In the genomic region with DNA sequence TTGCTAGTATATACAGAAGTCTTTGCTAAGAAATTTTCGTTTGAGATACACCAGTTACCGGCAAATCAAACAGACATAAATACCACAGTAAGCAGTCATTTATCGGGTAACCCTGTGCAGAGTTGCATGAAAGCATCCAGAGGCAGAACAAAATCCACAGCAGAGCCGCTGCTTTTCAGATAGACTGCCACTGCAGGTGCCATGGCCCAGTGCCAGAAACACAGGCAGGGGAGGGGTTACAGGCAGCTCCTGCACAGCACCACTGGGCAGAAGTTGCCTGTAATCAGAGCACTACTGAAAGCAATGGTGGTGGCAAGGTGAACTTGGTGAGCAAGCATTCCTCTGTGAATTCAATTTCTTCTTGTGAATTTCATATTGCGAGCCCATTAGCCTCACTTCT, we compare ENCODE assay signal across 10 cellular contexts.
DNase-seq lines count a peak whose midpoint lies in the region; ATAC-seq and TF ChIP-seq lines count a peak whose summit lies in the region.
"Had no signal": no experiment of that assay in that cellular context is flagged by ENCODE, and none has a peak within 500 bp of the region (broad histone marks: within the 10 kb centered on the region; RNA-seq: fewer than 3 reads in every experiment).

No MANE protein-coding gene starts in this region.

- H3K4me1 Mint-ChIP-seq in activated naive CD4-positive, alpha-beta T cell treated with anti-CD3 and anti-CD28 coated beads, Interleukin-2, amount 10 ng/mL, durations not matched to agents 7 days and 5 days: no peaks in the 10 kb centered on the region
- H3K4me1 Mint-ChIP-seq in CD14-positive monocyte: peaks cover 6% of the 10 kb centered on the region
- H3K4me1 Mint-ChIP-seq: central memory CD8-positive, alpha-beta T cell had no signal

- intact Hi-C loops in CD14-positive monocyte (cut with micrococcal nuclease): no loop called here

- no peaks in the 10 kb centered on the region for H3K27me3 Mint-ChIP-seq in activated naive CD4-positive, alpha-beta T cell treated with anti-CD3 and anti-CD28 coated beads, Interleukin-2, amount 10 ng/mL, durations not matched to agents 7 days and 5 days
- no peaks in the 10 kb centered on the region for H3K27me3 Mint-ChIP-seq in CD14-positive monocyte (ENCODE audit: low read depth in 3 of 3)
- H3K27me3 Mint-ChIP-seq: central memory CD8-positive, alpha-beta T cell had no signal

- H3K27ac Mint-ChIP-seq in activated naive CD4-positive, alpha-beta T cell treated with anti-CD3 and anti-CD28 coated beads, Interleukin-2, amount 10 ng/mL, durations not matched to agents 7 days and 5 days: no peak overlapping the region
- H3K27ac Mint-ChIP-seq in CD14-positive monocyte: no peak overlapping the region
- H3K27ac Mint-ChIP-seq: CD8-positive, alpha-beta T cell had no signal

- H3K4me3 Mint-ChIP-seq in activated naive CD4-positive, alpha-beta T cell treated with anti-CD3 and anti-CD28 coated beads, Interleukin-2, amount 10 ng/mL, durations not matched to agents 7 days and 5 days: no peak overlapping the region
- H3K4me3 Mint-ChIP-seq in CD14-positive monocyte: no peak overlapping the region
- H3K4me3 Mint-ChIP-seq: CD8-positive, alpha-beta T cell; central memory CD8-positive, alpha-beta T cell had no signal

- DNase-seq in activated naive CD4-positive, alpha-beta T cell treated with anti-CD3 and anti-CD28 coated beads, Interleukin-2, amount 50 U/mL, for 16 hours: peak; percentile 18
- no peak for DNase-seq in activated naive CD4-positive, alpha-beta T cell treated with anti-CD3 and anti-CD28 coated beads, Interleukin-2, amount 10 ng/mL, durations not matched to agents 7 days and 5 days
- DNase-seq in NCI-H82 (lab: John Stamatoyannopoulos, UW): peak; percentile 58
- DNase-seq in iris pigment epithelial cell (ENCODE audit: low read depth): peak; percentile 42
- DNase-seq in activated effector memory CD4-positive, alpha-beta T cell treated with Interleukin-2 at 50 U/mL for 16 hours: no peak
- DNase-seq in KG1 (lab: John Stamatoyannopoulos, UW): no peak
- no peak for DNase-seq in CD14-positive monocyte (ENCODE audit: low spot score)

- peak; percentile 84 for ATAC-seq in HG03342 (IDR thresholded peaks at IDR 0.05; ENCODE audit: unreplicated experiment)
- ATAC-seq: CD8-positive, alpha-beta T cell had no signal

- H3K9me3 Mint-ChIP-seq in activated naive CD4-positive, alpha-beta T cell treated with anti-CD3 and anti-CD28 coated beads, Interleukin-2, amount 10 ng/mL, durations not matched to agents 7 days and 5 days: no peaks in the 10 kb centered on the region
- peaks cover 0 to 4% (median 0%) of the 10 kb centered on the region in 7 donors for H3K9me3 Mint-ChIP-seq in CD14-positive monocyte
- H3K9me3 Mint-ChIP-seq: CD8-positive, alpha-beta T cell; central memory CD8-positive, alpha-beta T cell had no signal

- no peak for TF ChIP-seq CTCF in CD14-positive monocyte (IDR thresholded peaks at IDR 0.05)

- CTCF ChIA-PET in activated naive CD4-positive, alpha-beta T cell treated with anti-CD3 and anti-CD28 coated beads, Interleukin-2, amount 10 ng/mL, durations not matched to agents 7 days and 5 days (lab: Charles Lee): no interaction called here

- peaks cover 7% of the 10 kb centered on the region for H3K36me3 Mint-ChIP-seq in activated naive CD4-positive, alpha-beta T cell treated with anti-CD3 and anti-CD28 coated beads, Interleukin-2, amount 10 ng/mL, durations not matched to agents 7 days and 5 days
- peaks cover 0 to 1% of the 10 kb centered on the region in 2 donors for H3K36me3 Mint-ChIP-seq in CD14-positive monocyte

Comparison
In these comparisons a context has a peak if more than half of its experiments do, and no peak if none do; other contexts are left out.
1. DNase-seq: peak in activated naive CD4-positive, alpha-beta T cell treated with anti-CD3 and anti-CD28 coated beads, Interleukin-2, amount 50 U/mL, for 16 hours (single experiment), NCI-H82 (single experiment) and iris pigment epithelial cell (single experiment); none in activated naive CD4-positive, alpha-beta T cell treated with anti-CD3 and anti-CD28 coated beads, Interleukin-2, amount 10 ng/mL, durations not matched to agents 7 days and 5 days (single experiment), activated effector memory CD4-positive, alpha-beta T cell treated with Interleukin-2 at 50 U/mL for 16 hours (single experiment), KG1 (single experiment) and CD14-positive monocyte (single experiment).